In genomic region chr2:73925853-73926492, GRCh38 we compare ENCODE assay signal across 8 cellular contexts. TPM values are rescaled to one million over a fixed set of nuclear protein-coding genes. Genes with fewer than 3 reads are reported as not detected.
DNase-seq lines count a peak whose midpoint lies in the region; ATAC-seq and TF ChIP-seq lines count a peak whose summit lies in the region.

No MANE protein-coding gene starts in this region.

- peaks cover 37% of the 10 kb centered on the region for H3K4me1 Mint-ChIP-seq in activated naive CD4-positive, alpha-beta T cell treated with anti-CD3 and anti-CD28 coated beads for 36 hours (ENCODE audit: low read depth)
- H3K4me1 Mint-ChIP-seq in activated T-cell treated with anti-CD3 and anti-CD28 coated beads, Interleukin-2, amount 50 U/mL, for 72 hours (ENCODE audit: low read depth), result peaks cover 55% of the 10 kb centered on the region

- no peaks in the 10 kb centered on the region for H3K36me3 ChIP-seq in tibial artery

- H3K9me3 ChIP-seq in tibial artery, result no peaks in the 10 kb centered on the region

- CTCF ChIA-PET in activated naive CD4-positive, alpha-beta T cell treated with anti-CD3 and anti-CD28 coated beads for 36 hours (lab: Charles Lee), result no interaction called here

- peaks cover 7% of the 10 kb centered on the region for H3K36me3 Mint-ChIP-seq in activated naive CD4-positive, alpha-beta T cell treated with anti-CD3 and anti-CD28 coated beads for 36 hours (ENCODE audit: low read depth)
- H3K36me3 Mint-ChIP-seq in activated T-cell treated with anti-CD3 and anti-CD28 coated beads, Interleukin-2, amount 50 U/mL, for 72 hours (ENCODE audit: insufficient read depth in 2 of 2), result peaks cover 3 to 5% of the 10 kb centered on the region in 2 donors

- H3K27me3 Mint-ChIP-seq in activated naive CD4-positive, alpha-beta T cell treated with anti-CD3 and anti-CD28 coated beads for 36 hours (ENCODE audit: low read depth), result no peaks in the 10 kb centered on the region
- no peaks in the 10 kb centered on the region for H3K27me3 Mint-ChIP-seq in activated T-cell treated with anti-CD3 and anti-CD28 coated beads, Interleukin-2, amount 50 U/mL, for 72 hours (ENCODE audit: low read depth)

- no peak for ATAC-seq in activated T-cell treated with anti-CD3 and anti-CD28 coated beads, Interleukin-2, amount 50 U/mL, for 72 hours (replicated peaks in 1 of 2)
- peak; percentile 75 for ATAC-seq in left colon

- H3K27me3 ChIP-seq in tibial artery, result no peaks in the 10 kb centered on the region

- H3K27ac ChIP-seq in tibial artery (peak overlapping the region; percentile 93 to 95), caudate nucleus (ENCODE audit: low read depth, low read length) (no peak overlapping the region)

- no peak for DNase-seq in activated naive CD4-positive, alpha-beta T cell treated with anti-CD3 and anti-CD28 coated beads for 36 hours
- no peak for DNase-seq in activated naive CD4-positive, alpha-beta T cell treated with Interleukin-2 at 50 U/mL for 16 hours
- DNase-seq in activated T-cell treated with anti-CD3 and anti-CD28 coated beads, Interleukin-2, amount 50 U/mL, for 72 hours, result no peak
- DNase-seq in left colon (peak; percentile 77 to 85), tibial artery (no peak), NCI-H1694 (lab: John Stamatoyannopoulos, UW) (no peak), caudate nucleus (lab: John Stamatoyannopoulos, UW) (no peak), NCI-H1930 (lab: John Stamatoyannopoulos, UW) (no peak)

- H3K4me1 ChIP-seq in tibial artery, result peaks cover 0 to 40% (median 29%) of the 10 kb centered on the region in 4 donors

- intact Hi-C loops in activated naive CD4-positive, alpha-beta T cell treated with anti-CD3 and anti-CD28 coated beads for 36 hours (cut with micrococcal nuclease), result loop anchor here (1.0 to 5.0 kb wide), 11 partner anchors 30 to 1036 kb away; partner anchors contain the start of genes ALMS1, BOLA3, INO80B and TPRKB
- intact Hi-C loops in left colon (cut with DNase I, micrococcal nuclease), result loop anchor here in 1 of 2 donors (5.0 kb wide), 1 partner anchor 56 kb away; the partner anchor contains the start of gene TET3
- intact Hi-C loops in tibial artery (cut with DNase I; ENCODE audit: low total_unique reads), result loop anchor here (5.0 to 10.0 kb wide), 2 partner anchors 76 to 101 kb away; partner anchors contain the start of gene STAMBP

- H3K27ac Mint-ChIP-seq in activated naive CD4-positive, alpha-beta T cell treated with anti-CD3 and anti-CD28 coated beads for 36 hours, result peak overlapping the region; percentile 91
- peak overlapping the region; percentile 31 for H3K27ac Mint-ChIP-seq in activated T-cell treated with anti-CD3 and anti-CD28 coated beads, Interleukin-2, amount 50 U/mL, for 72 hours

- H3K4me3 ChIP-seq in tibial artery, result peak overlapping the region; percentile 75 to 82

- H3K4me3 Mint-ChIP-seq in activated naive CD4-positive, alpha-beta T cell treated with anti-CD3 and anti-CD28 coated beads for 36 hours, result peak overlapping the region; percentile 69
- peak overlapping the region; percentile 80 to 87 for H3K4me3 Mint-ChIP-seq in activated T-cell treated with anti-CD3 and anti-CD28 coated beads, Interleukin-2, amount 50 U/mL, for 72 hours

- H3K9me3 Mint-ChIP-seq in activated naive CD4-positive, alpha-beta T cell treated with anti-CD3 and anti-CD28 coated beads for 36 hours, result no peaks in the 10 kb centered on the region
- H3K9me3 Mint-ChIP-seq in activated T-cell treated with anti-CD3 and anti-CD28 coated beads, Interleukin-2, amount 50 U/mL, for 72 hours, result no peaks in the 10 kb centered on the region

- no peak for TF ChIP-seq CTCF in tibial artery (IDR thresholded peaks at IDR 0.05)

RNA-seq across cellular contexts. Expression of gene DGUOK, which starts 0.7 kb away (rescaled TPM):
- total RNA-seq in activated naive CD4-positive, alpha-beta T cell treated with anti-CD3 and anti-CD28 coated beads for 36 hours, result 100 to 1,000 TPM; 112 to 115 TPM
- total RNA-seq in activated T-cell treated with anti-CD3 and anti-CD28 coated beads, Interleukin-2, amount 50 U/mL, for 72 hours, result 100 to 1,000 TPM; 110 to 119 TPM
- 10 to 100 TPM; 47.4 to 52.6 TPM for total RNA-seq in left colon

RNA-seq across cellular contexts. Expression of gene ACTG2, which starts 33.2 kb away (rescaled TPM):
- total RNA-seq in activated naive CD4-positive, alpha-beta T cell treated with anti-CD3 and anti-CD28 coated beads for 36 hours, result not detected
- total RNA-seq in activated T-cell treated with anti-CD3 and anti-CD28 coated beads, Interleukin-2, amount 50 U/mL, for 72 hours, result under 1 TPM in 1 of 2 donors, not detected in 1; 0.22 TPM
- total RNA-seq in left colon, result 100 to 1,000 TPM in 1 of 2 donors, 10 to 100 TPM in 1; 14.7 to 765 TPM

RNA-seq across cellular contexts. Expression of gene TET3, which starts 58.7 kb away (rescaled TPM):
- total RNA-seq in activated naive CD4-positive, alpha-beta T cell treated with anti-CD3 and anti-CD28 coated beads for 36 hours, result 10 to 100 TPM; 14.4 to 15.2 TPM
- total RNA-seq in activated T-cell treated with anti-CD3 and anti-CD28 coated beads, Interleukin-2, amount 50 U/mL, for 72 hours, result 10 to 100 TPM; 18.6 to 19.7 TPM
- 10 to 100 TPM; 21.0 to 29.4 TPM for total RNA-seq in left colon

Comparison
In these comparisons a context has a peak if more than half of its experiments do, and no peak if none do; other contexts are left out.
1. DNase-seq: peak in left colon (2 of 2); none in activated naive CD4-positive, alpha-beta T cell treated with anti-CD3 and anti-CD28 coated beads for 36 hours (single experiment), activated naive CD4-positive, alpha-beta T cell treated with Interleukin-2 at 50 U/mL for 16 hours (single experiment), activated T-cell treated with anti-CD3 and anti-CD28 coated beads, Interleukin-2, amount 50 U/mL, for 72 hours (0 of 2), tibial artery (0 of 2), NCI-H1694 (single experiment), caudate nucleus (0 of 61) and NCI-H1930 (0 of 2).
2. RNA of gene ACTG2, which starts 33.2 kb away (total RNA-seq): 14.7 to 765 TPM in left colon; 0.22 TPM in activated T-cell treated with anti-CD3 and anti-CD28 coated beads, Interleukin-2, amount 50 U/mL, for 72 hours and not detected in activated naive CD4-positive, alpha-beta T cell treated with anti-CD3 and anti-CD28 coated beads for 36 hours; every median in the first group is over 10 times any median in the second.